Comparison of ENCODE assay signal across 14 cellular contexts in genomic region chr12:6198556-6198955, GRCh38. TPM values are rescaled to one million over a fixed set of nuclear protein-coding genes. Genes with fewer than 3 reads are reported as not detected.
DNase-seq lines count a peak whose midpoint lies in the region; ATAC-seq and TF ChIP-seq lines count a peak whose summit lies in the region.
"Had no signal": no experiment of that assay in that cellular context is flagged by ENCODE, and none has a peak within 500 bp of the region (broad histone marks: within the 10 kb centered on the region; RNA-seq: fewer than 3 reads in every experiment).

No MANE protein-coding gene starts in this region.

- peak overlapping the region; percentile 87 for H3K27ac Mint-ChIP-seq in WTC11

- no peak for ATAC-seq in WTC11
- ATAC-seq in activated CD4-positive, CD25-positive, alpha-beta regulatory T cell treated with anti-CD3 and anti-CD28 coated beads, Interleukin-2, amount 50 U/mL, for 24 hours = no peak

- POLR2A ChIA-PET in WTC11 (lab: Charles Lee) = interaction anchor here (1.3 kb wide), 1 partner anchor 17 kb away, joined by 4 read pairs; no protein-coding TSS in a partner anchor

- DNase-seq in ELF-1 (ENCODE audit: low read depth, low spot score) = peak; percentile 9
- DNase-seq in WTC11 (ENCODE audit: low spot score) = no peak
- peak; percentile 64 for DNase-seq in islet precursor cell
- no peak for DNase-seq in substantia nigra (lab: John Stamatoyannopoulos, UW)
- no peak for DNase-seq in GM20000 (ENCODE audit: low spot score)
- DNase-seq in HUDEP-2 (lab: John Stamatoyannopoulos, UW; ENCODE audit: unreplicated experiment in 76 of 76) = no peak
- DNase-seq in NCI-H82 (lab: John Stamatoyannopoulos, UW) = no peak
- DNase-seq: activated CD4-positive, alpha-beta T cell treated with anti-CD3 and anti-CD28 coated beads for 4 hours; activated T-cell treated with anti-CD3 and anti-CD28 coated beads, Interleukin-2, amount 50 U/mL, for 1 hour; BE2C; KG1; mammary epithelial cell; stimulated activated naive CD4-positive, alpha-beta T cell had no signal

- H3K4me3 Mint-ChIP-seq in WTC11 = peak overlapping the region; percentile 68

- CTCF ChIA-PET in WTC11 (lab: Charles Lee) = interaction anchor here (0.6 to 16.4 kb wide), 8 partner anchors 16 to 141 kb away, joined by 3 to 431 read pairs (median 4); no protein-coding TSS in a partner anchor

- H3K9me3 Mint-ChIP-seq in WTC11 = no peaks in the 10 kb centered on the region

- no peak for TF ChIP-seq CTCF in WTC11 (IDR thresholded peaks at IDR 0.05)
- no peak for TF ChIP-seq CTCF in GM20000 (IDR thresholded peaks at IDR 0.05; ENCODE audit: extremely low read depth, missing control alignments)

- H3K27ac ChIP-seq in substantia nigra (ENCODE audit: low read depth, low read length, poor library complexity, severe bottlenecking) = peak overlapping the region; percentile 93

- peaks cover 7% of the 10 kb centered on the region; the same call in 1 of the 2 replicates for H3K27me3 Mint-ChIP-seq in WTC11 (ENCODE audit: low read depth)

- H3K4me1 Mint-ChIP-seq in WTC11 = peaks cover 71% of the 10 kb centered on the region

- H3K36me3 Mint-ChIP-seq in WTC11 = peaks cover 8% of the 10 kb centered on the region

TF ChIP-seq in WTC11, 78 proteins besides CTCF, POLR2A, EP300 and RAD21:
- TF ChIP-seq NR3C1 (CRISPR knock-in tag; conservative IDR thresholded peaks at IDR 0.05; ENCODE audit: low read depth) = no peak
- no peak for TF ChIP-seq GTF2I (CRISPR knock-in tag; conservative IDR thresholded peaks at IDR 0.05)
- no peak for TF ChIP-seq JUN (CRISPR knock-in tag; IDR thresholded peaks at IDR 0.05)
- no peak for TF ChIP-seq AR (CRISPR knock-in tag; IDR thresholded peaks at IDR 0.05)
- TF ChIP-seq ATF3 (CRISPR knock-in tag; conservative IDR thresholded peaks at IDR 0.05) = no peak
- TF ChIP-seq FOXP4 (CRISPR knock-in tag; IDR thresholded peaks at IDR 0.05) = no peak
- TF ChIP-seq TEAD4 (CRISPR knock-in tag; IDR thresholded peaks at IDR 0.05) = no peak
- TF ChIP-seq PREB (CRISPR knock-in tag; IDR thresholded peaks at IDR 0.05; ENCODE audit: borderline replicate concordance) = no peak
TF ChIP-seq in WTC11: peak in this region for 0.

RNA-seq across cellular contexts. Expression of gene CD9, which starts 1.6 kb away (rescaled TPM):
- 241 to 260 TPM (median 251 TPM) in 3 replicates for total RNA-seq in WTC11 (2021)

Comparison
In these comparisons a context has a peak if more than half of its experiments do, and no peak if none do; other contexts are left out.
1. DNase-seq: peak in ELF-1 (single experiment) and islet precursor cell (single experiment); none in WTC11 (single experiment), substantia nigra (0 of 49), GM20000 (single experiment), HUDEP-2 (0 of 76) and NCI-H82 (single experiment).